9 cellular contexts compared by ENCODE assay signal in genomic region chr3:28077566-28077965, GRCh38.
A peak's percentile ranks its signal among the peaks of the same experiment; 100 is the strongest.
DNase-seq lines count a peak whose midpoint lies in the region; ATAC-seq and TF ChIP-seq lines count a peak whose summit lies in the region.
"Had no signal": no experiment of that assay in that cellular context is flagged by ENCODE, and none has a peak within 500 bp of the region (broad histone marks: within the 10 kb centered on the region; RNA-seq: fewer than 3 reads in every experiment).

No MANE protein-coding gene starts in this region.

- H3K9me3 Mint-ChIP-seq in neural progenitor cell, result peaks cover 2% of the 10 kb centered on the region
- H3K9me3 Mint-ChIP-seq in activated T-cell treated with anti-CD3 and anti-CD28 coated beads, Interleukin-2, amount 50 U/mL, for 72 hours, result no peaks in the 10 kb centered on the region

- H3K9me3 ChIP-seq in neural progenitor cell (ENCODE audit: low read depth) (no peaks in the 10 kb centered on the region), gastroesophageal sphincter (no peaks in the 10 kb centered on the region)

- 24 to 55% methylated on average over 6 of the region's 7 CpGs for WGBS in gastroesophageal sphincter (ENCODE audit: low coverage in 1 of 2), 2 donors

- H4K20me1 ChIP-seq in neural progenitor cell (ENCODE audit: low read depth), result no peaks in the 10 kb centered on the region

- no peak overlapping the region for H2AFZ ChIP-seq in neural progenitor cell (replicated peaks)

- no peaks in the 10 kb centered on the region for H3K79me2 ChIP-seq in neural progenitor cell (ENCODE audit: low read depth)

- DNase-seq in GM03348 (ENCODE audit: low spot score), result peak; percentile 26
- peak; percentile 70 for DNase-seq in NCI-H526 treated with DMSO at 0.1 percent for 48 hours (lab: John Stamatoyannopoulos, UW)
- DNase-seq in fibroblast of gingiva (ENCODE audit: low read depth), result peak; percentile 36
- peak; percentile 75 for DNase-seq in neural progenitor cell (ENCODE audit: low spot score)
- no peak for DNase-seq in activated T-cell treated with anti-CD3 and anti-CD28 coated beads, Interleukin-2, amount 50 U/mL, for 72 hours
- DNase-seq in Kasumi-1 (lab: John Stamatoyannopoulos, UW), result no peak
- no peak for DNase-seq in NCI-H226

- ATAC-seq in activated T-cell treated with anti-CD3 and anti-CD28 coated beads, Interleukin-2, amount 50 U/mL, for 72 hours (replicated peaks in 1 of 2), result no peak
- no peak for ATAC-seq in gastroesophageal sphincter

- H3K4me1 Mint-ChIP-seq in neural progenitor cell, result peaks cover 41% of the 10 kb centered on the region
- no peaks in the 10 kb centered on the region for H3K4me1 Mint-ChIP-seq in activated T-cell treated with anti-CD3 and anti-CD28 coated beads, Interleukin-2, amount 50 U/mL, for 72 hours (ENCODE audit: low read depth)

- H3K27me3 Mint-ChIP-seq in neural progenitor cell (ENCODE audit: insufficient read depth, low read depth), result peaks cover 13% of the 10 kb centered on the region
- no peaks in the 10 kb centered on the region for H3K27me3 Mint-ChIP-seq in activated T-cell treated with anti-CD3 and anti-CD28 coated beads, Interleukin-2, amount 50 U/mL, for 72 hours (ENCODE audit: low read depth)

- no peaks in the 10 kb centered on the region for H3K27me3 ChIP-seq in neural progenitor cell
- H3K27me3 ChIP-seq in gastroesophageal sphincter, result no peaks in the 10 kb centered on the region

- H3K4me3 ChIP-seq in neural progenitor cell (no peak overlapping the region), gastroesophageal sphincter (no peak overlapping the region)

- peaks cover 14% of the 10 kb centered on the region for H3K4me1 ChIP-seq in neural progenitor cell
- no peaks in the 10 kb centered on the region for H3K4me1 ChIP-seq in gastroesophageal sphincter

- TF ChIP-seq CTCF in neural progenitor cell (IDR thresholded peaks at IDR 0.05) (no peak), gastroesophageal sphincter (IDR thresholded peaks at IDR 0.05) (peak in 1 of 4 experiments; percentile 24)

- peak overlapping the region; percentile 1 for H3K4me2 ChIP-seq in neural progenitor cell

- no peak for TF ChIP-seq POLR2A in gastroesophageal sphincter (IDR thresholded peaks at IDR 0.05)

- H3K27ac ChIP-seq in neural progenitor cell (no peak overlapping the region), gastroesophageal sphincter (no peak overlapping the region)
- H3K27ac ChIP-seq: VCaP had no signal

- H3K9ac ChIP-seq in neural progenitor cell, result no peak overlapping the region

- no peaks in the 10 kb centered on the region for H3K36me3 Mint-ChIP-seq in neural progenitor cell
- H3K36me3 Mint-ChIP-seq in activated T-cell treated with anti-CD3 and anti-CD28 coated beads, Interleukin-2, amount 50 U/mL, for 72 hours (ENCODE audit: insufficient read depth in 2 of 2), result no peaks in the 10 kb centered on the region

- H3K36me3 ChIP-seq in neural progenitor cell (no peaks in the 10 kb centered on the region), gastroesophageal sphincter (no peaks in the 10 kb centered on the region)

- H3F3A ChIP-seq in neural progenitor cell (ENCODE audit: low read depth), result no peaks in the 10 kb centered on the region

- no peak for TF ChIP-seq EP300 in gastroesophageal sphincter (IDR thresholded peaks at IDR 0.05)

- no peak overlapping the region for H3K4me3 Mint-ChIP-seq in neural progenitor cell
- H3K4me3 Mint-ChIP-seq in activated T-cell treated with anti-CD3 and anti-CD28 coated beads, Interleukin-2, amount 50 U/mL, for 72 hours, result no peak overlapping the region

- H3K27ac Mint-ChIP-seq in neural progenitor cell, result no peak overlapping the region
- H3K27ac Mint-ChIP-seq in activated T-cell treated with anti-CD3 and anti-CD28 coated beads, Interleukin-2, amount 50 U/mL, for 72 hours, result no peak overlapping the region

Comparison
In these comparisons a context has a peak if more than half of its experiments do, and no peak if none do; other contexts are left out.
1. DNase-seq: peak in GM03348 (single experiment), NCI-H526 treated with DMSO at 0.1 percent for 48 hours (single experiment), fibroblast of gingiva (single experiment) and neural progenitor cell (single experiment); none in activated T-cell treated with anti-CD3 and anti-CD28 coated beads, Interleukin-2, amount 50 U/mL, for 72 hours (0 of 2), Kasumi-1 (0 of 2) and NCI-H226 (single experiment).